Comparison of ENCODE assay signal across 23 cellular contexts in genomic region chr22:41340357-41340756, GRCh38.
"Had no signal": no experiment of that assay in that cellular context is flagged by ENCODE, and none has a peak within 500 bp of the region (broad histone marks: within the 10 kb centered on the region; RNA-seq: fewer than 3 reads in every experiment).

No MANE protein-coding gene starts in this region.

- ATAC-seq: gastroesophageal sphincter; heart left ventricle; left lobe of liver; pancreas; sciatic nerve; stimulated activated naive B cell treated with anti-CD40 and anti-IgM and Interleukin-4, amounts not matched to agents 10 μg/mL and 1 μg/mL and 100 μg/mL, for 72 hours; upper lobe of right lung had no signal

- H3K4me1 Mint-ChIP-seq: nephron had no signal

- H3K4me3 Mint-ChIP-seq: nephron; stimulated activated naive B cell treated with anti-CD40 and anti-IgM and Interleukin-4, amounts not matched to agents 10 μg/mL and 1 μg/mL and 100 μg/mL, for 72 hours had no signal

- H3K27me3 Mint-ChIP-seq: stimulated activated naive B cell treated with anti-CD40 and anti-IgM and Interleukin-4, amounts not matched to agents 10 μg/mL and 1 μg/mL and 100 μg/mL, for 72 hours had no signal

- H3K4me1 ChIP-seq: adrenal gland, esophagus muscularis mucosa, gastroesophageal sphincter, pancreas, upper lobe of right lung had no signal

- H3K4me3 ChIP-seq: adrenal gland, esophagus muscularis mucosa, gastroesophageal sphincter, heart left ventricle, pancreas, upper lobe of right lung had no signal

- H3K9me3 ChIP-seq: adrenal gland, esophagus muscularis mucosa, gastroesophageal sphincter, heart left ventricle, pancreas, upper lobe of right lung had no signal

- H3K27ac ChIP-seq: esophagus muscularis mucosa, gastroesophageal sphincter, heart left ventricle, pancreas, upper lobe of right lung, WERI-Rb-1 had no signal

- DNase-seq: activated CD4-positive, alpha-beta T cell treated with anti-CD3 and anti-CD28 coated beads for 1 hour; activated CD4-positive, alpha-beta T cell treated with anti-CD3 and anti-CD28 coated beads, Interleukin-2, amount 50 U/mL, for 4 hours; activated effector memory CD4-positive, alpha-beta T cell treated with Interleukin-2 at 50 U/mL for 16 hours; activated naive CD4-positive, alpha-beta T cell treated with anti-CD3 and anti-CD28 coated beads, Interleukin-2, amount 50 U/mL, for 16 hours; activated T-cell treated with anti-CD3 and anti-CD28 coated beads, Interleukin-2, amount 50 U/mL, for 1 hour; cerebellar nuclear complex; cortex of kidney; effector CD4-positive, alpha-beta T cell; kidney; midbrain; pancreas; stimulated activated CD4-positive, alpha-beta T cell treated with anti-CD3 and anti-CD28 coated beads, Interleukin-4, amount 100 ng/mL, for 24 hours; stimulated activated naive B cell treated with anti-CD40 and anti-IgM and Interleukin-4, amounts not matched to agents 10 μg/mL and 1 μg/mL and 100 μg/mL, for 72 hours; T-helper 2 cell; upper lobe of right lung; WERI-Rb-1 had no signal

- H3K9me3 Mint-ChIP-seq: nephron; stimulated activated naive B cell treated with anti-CD40 and anti-IgM and Interleukin-4, amounts not matched to agents 10 μg/mL and 1 μg/mL and 100 μg/mL, for 72 hours had no signal

- H3K27ac Mint-ChIP-seq: nephron; stimulated activated naive B cell treated with anti-CD40 and anti-IgM and Interleukin-4, amounts not matched to agents 10 μg/mL and 1 μg/mL and 100 μg/mL, for 72 hours had no signal
